ENCODE assay signal across 19 cellular contexts in genomic region chr17:1641065-1641403, GRCh38. TPM values are rescaled to one million over a fixed set of nuclear protein-coding genes. Genes with fewer than 3 reads are reported as not detected.
DNase-seq lines count a peak whose midpoint lies in the region; ATAC-seq and TF ChIP-seq lines count a peak whose summit lies in the region.
"Had no signal": no experiment of that assay in that cellular context is flagged by ENCODE, and none has a peak within 500 bp of the region (broad histone marks: within the 10 kb centered on the region; RNA-seq: fewer than 3 reads in every experiment).

No MANE protein-coding gene starts in this region.

- H4K20me1 ChIP-seq in BLaER1 treated with 17β-estradiol and CSF1 and Interleukin-3, amounts not matched to agents 10 nM and 100 nM: peaks cover 10 to 67% (median 44%) of the 10 kb centered on the region in 11 experiments; a peak in 18 of 22 replicates

- no peak for TF ChIP-seq CTCF in VCaP (conservative IDR thresholded peaks at IDR 0.05)

- peaks cover 42 to 63% (median 51%) of the 10 kb centered on the region in 10 experiments for H3K4me1 ChIP-seq in BLaER1 treated with 17β-estradiol and CSF1 and Interleukin-3, amounts not matched to agents 10 nM and 100 nM
- H3K4me1 ChIP-seq in mesenchymal stem cell (ENCODE audit: control insufficient read depth, insufficient read depth, low read depth, low read length): peaks cover 30% of the 10 kb centered on the region

- no peak overlapping the region for H4K8ac ChIP-seq in mesenchymal stem cell (ENCODE audit: low read length)

- no peak overlapping the region for H4K91ac ChIP-seq in mesenchymal stem cell (ENCODE audit: low read length)

- H3K79me1 ChIP-seq in mesenchymal stem cell (replicated peaks; ENCODE audit: low read length, poor library complexity, severe bottlenecking): no peaks in the 10 kb centered on the region

- no peak overlapping the region for H2BK15ac ChIP-seq in mesenchymal stem cell (ENCODE audit: low read depth, poor library complexity, severe bottlenecking)

- H2BK5ac ChIP-seq in mesenchymal stem cell (ENCODE audit: low read depth, low read length, poor library complexity, severe bottlenecking): no peak overlapping the region

- peak overlapping the region in 1 of 11 experiments; percentile 60; a peak in 2 of 22 replicates for H3K27ac ChIP-seq in BLaER1 treated with 17β-estradiol and CSF1 and Interleukin-3, amounts not matched to agents 10 nM and 100 nM
- 0 out of 2 replicates have a peak overlapping the region, but pooled peaks have one; percentile 24 for H3K27ac ChIP-seq in VCaP
- H3K27ac ChIP-seq in mesenchymal stem cell (ENCODE audit: low read length, poor library complexity, severe bottlenecking): no peak overlapping the region
- H3K27ac ChIP-seq: cardiac muscle cell, suprapubic skin had no signal

- no peak overlapping the region for H3K23ac ChIP-seq in mesenchymal stem cell (ENCODE audit: low read length in 2 of 2)

- H3K4ac ChIP-seq in mesenchymal stem cell (ENCODE audit: low read depth in 1 of 2, low read length in 2 of 2): no peak overlapping the region

- 85% methylated on average over 8 of the region's 12 CpGs for WGBS in mesenchymal stem cell

- H2AK5ac ChIP-seq in mesenchymal stem cell (ENCODE audit: low read length, severe bottlenecking): peak overlapping the region; percentile 16

- ATAC-seq in GM18520 (IDR thresholded peaks at IDR 0.05; ENCODE audit: unreplicated experiment): no peak

- H3K4me3 ChIP-seq in BLaER1 treated with 17β-estradiol and CSF1 and Interleukin-3, amounts not matched to agents 10 nM and 100 nM: no peak overlapping the region
- no peak overlapping the region for H3K4me3 ChIP-seq in mesenchymal stem cell (ENCODE audit: insufficient read depth in 1 of 2, low read depth in 1 of 2, low read length in 2 of 2)
- H3K4me3 ChIP-seq: cardiac muscle cell, suprapubic skin had no signal

- peak overlapping the region in 1 of 2 experiments; percentile 12 for H2BK12ac ChIP-seq in mesenchymal stem cell (ENCODE audit: low read length in 2 of 2)

- no peak for DNase-seq in mesenchymal stem cell
- no peak for DNase-seq in stimulated activated CD4-positive, alpha-beta T cell treated with anti-CD3 and anti-CD28 coated beads, Interleukin-4, amount 100 ng/mL, for 1 hour
- DNase-seq in kidney tubule cell (ENCODE audit: low spot score): no peak
- DNase-seq: ACHN; activated CD4-positive, alpha-beta T cell treated with anti-CD3 and anti-CD28 coated beads, Interleukin-2, amount 50 U/mL, for 4 hours; activated gamma-delta T cell; CD4-positive, CD25-positive, alpha-beta regulatory T cell; DMS 273 treated with DMSO at 0.1 percent for 48 hours; erythroblast; foreskin melanocyte; midbrain; NCI-H524 treated with DMSO at 0.1 percent for 48 hours; nephron progenitor cell had no signal

- no peak overlapping the region for H3K14ac ChIP-seq in mesenchymal stem cell (ENCODE audit: low read length in 2 of 2)

- H3K4me2 ChIP-seq in BLaER1 treated with 17β-estradiol and CSF1 and Interleukin-3, amounts not matched to agents 10 nM and 100 nM: peak overlapping the region in 4 of 11 experiments; percentile 4 to 49 (median 20); a peak in 6 of 22 replicates
- H3K4me2 ChIP-seq in mesenchymal stem cell (ENCODE audit: low read length, poor library complexity, severe bottlenecking): no peak overlapping the region

- H3K27me3 ChIP-seq in BLaER1 treated with 17β-estradiol and CSF1 and Interleukin-3, amounts not matched to agents 10 nM and 100 nM: no peaks in the 10 kb centered on the region
- peaks cover 0 to 7% of the 10 kb centered on the region in 2 experiments for H3K27me3 ChIP-seq in mesenchymal stem cell (ENCODE audit: control insufficient read depth in 1 of 2, insufficient read depth in 1 of 2, low read length in 2 of 2)
- H3K27me3 ChIP-seq: dorsolateral prefrontal cortex, suprapubic skin had no signal

- H3K36me3 ChIP-seq in BLaER1 treated with 17β-estradiol and CSF1 and Interleukin-3, amounts not matched to agents 10 nM and 100 nM: peaks cover 34 to 64% (median 58%) of the 10 kb centered on the region in 11 experiments
- H3K36me3 ChIP-seq in mesenchymal stem cell (ENCODE audit: control insufficient read depth in 1 of 2, insufficient read depth in 2 of 2, low read depth in 1 of 2, low read length in 2 of 2): peaks cover 1 to 4% of the 10 kb centered on the region in 2 experiments
- H3K36me3 ChIP-seq: cardiac muscle cell, suprapubic skin had no signal

- peak overlapping the region in 9 of 11 experiments; percentile 5 to 54 (median 39); a peak in 6 of 22 replicates for H3K9ac ChIP-seq in BLaER1 treated with 17β-estradiol and CSF1 and Interleukin-3, amounts not matched to agents 10 nM and 100 nM
- H3K9ac ChIP-seq in mesenchymal stem cell (ENCODE audit: low read length): no peak overlapping the region

- no peaks in the 10 kb centered on the region for H3K9me3 ChIP-seq in BLaER1 treated with 17β-estradiol and CSF1 and Interleukin-3, amounts not matched to agents 10 nM and 100 nM (replicated peaks in 1 of 11)
- no peaks in the 10 kb centered on the region for H3K9me3 ChIP-seq in mesenchymal stem cell (ENCODE audit: control insufficient read depth, low read length)
- H3K9me3 ChIP-seq: suprapubic skin had no signal

- H2BK120ac ChIP-seq in mesenchymal stem cell (ENCODE audit: low read depth, low read length): no peak overlapping the region

- no peak overlapping the region for H3K18ac ChIP-seq in mesenchymal stem cell (ENCODE audit: low read depth in 1 of 2, low read length in 2 of 2)

- no peak overlapping the region for H2AFZ ChIP-seq in mesenchymal stem cell (ENCODE audit: low read depth, low read length)

RNA-seq across cellular contexts. Expression of gene SCARF1, which starts 4.5 kb away (rescaled TPM):
- polyA plus RNA-seq in mesenchymal stem cell (2013, experiment 1 of 2): 3.0 TPM
- 3.3 TPM for polyA plus RNA-seq in mesenchymal stem cell (2013, experiment 2 of 2)

RNA-seq across cellular contexts. Expression of gene RILP, which starts 8.6 kb away (rescaled TPM):
- 10.4 TPM for polyA plus RNA-seq in mesenchymal stem cell (2013, experiment 1 of 2)
- 10.6 TPM for polyA plus RNA-seq in mesenchymal stem cell (2013, experiment 2 of 2)

RNA-seq across cellular contexts. Expression of gene SLC43A2, which starts 12.4 kb away (rescaled TPM):
- 14.0 TPM for polyA plus RNA-seq in mesenchymal stem cell (2013, experiment 1 of 2)
- polyA plus RNA-seq in mesenchymal stem cell (2013, experiment 2 of 2): 13.3 TPM

RNA-seq across cellular contexts. Expression of gene PRPF8, which starts 43.6 kb away (rescaled TPM):
- polyA plus RNA-seq in mesenchymal stem cell (2013, experiment 1 of 2): 89.1 TPM
- polyA plus RNA-seq in mesenchymal stem cell (2013, experiment 2 of 2): 80.8 TPM
